Comparison of ENCODE assay signal across 2 cellular contexts in the genomic region with DNA sequence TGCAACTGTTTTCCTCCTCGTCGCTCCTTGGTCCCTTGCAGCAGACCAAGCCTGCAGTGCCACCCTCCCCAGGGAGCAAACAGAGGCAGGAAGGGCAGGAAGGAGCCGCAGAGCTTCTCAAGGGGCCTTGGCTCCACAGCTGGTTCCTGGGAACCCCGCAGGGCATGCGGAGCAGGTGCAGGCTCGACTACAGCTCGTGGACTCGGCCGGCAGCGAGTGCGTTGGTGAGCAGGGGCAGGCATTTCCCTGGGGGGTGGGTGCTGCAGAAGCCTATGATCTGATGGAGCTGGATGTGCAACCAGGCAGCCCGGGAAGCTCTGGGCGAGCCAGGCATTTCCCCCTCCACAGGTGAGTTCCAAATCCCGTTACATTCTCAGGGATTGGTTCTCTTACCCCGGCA.
TF ChIP-seq lines count a peak whose summit lies in the region.

No MANE protein-coding gene starts in this region.

TF ChIP-seq in HEK293, 187 proteins besides CTCF, POLR2A, EP300 and RAD21:
- TF ChIP-seq, protein P1, sequence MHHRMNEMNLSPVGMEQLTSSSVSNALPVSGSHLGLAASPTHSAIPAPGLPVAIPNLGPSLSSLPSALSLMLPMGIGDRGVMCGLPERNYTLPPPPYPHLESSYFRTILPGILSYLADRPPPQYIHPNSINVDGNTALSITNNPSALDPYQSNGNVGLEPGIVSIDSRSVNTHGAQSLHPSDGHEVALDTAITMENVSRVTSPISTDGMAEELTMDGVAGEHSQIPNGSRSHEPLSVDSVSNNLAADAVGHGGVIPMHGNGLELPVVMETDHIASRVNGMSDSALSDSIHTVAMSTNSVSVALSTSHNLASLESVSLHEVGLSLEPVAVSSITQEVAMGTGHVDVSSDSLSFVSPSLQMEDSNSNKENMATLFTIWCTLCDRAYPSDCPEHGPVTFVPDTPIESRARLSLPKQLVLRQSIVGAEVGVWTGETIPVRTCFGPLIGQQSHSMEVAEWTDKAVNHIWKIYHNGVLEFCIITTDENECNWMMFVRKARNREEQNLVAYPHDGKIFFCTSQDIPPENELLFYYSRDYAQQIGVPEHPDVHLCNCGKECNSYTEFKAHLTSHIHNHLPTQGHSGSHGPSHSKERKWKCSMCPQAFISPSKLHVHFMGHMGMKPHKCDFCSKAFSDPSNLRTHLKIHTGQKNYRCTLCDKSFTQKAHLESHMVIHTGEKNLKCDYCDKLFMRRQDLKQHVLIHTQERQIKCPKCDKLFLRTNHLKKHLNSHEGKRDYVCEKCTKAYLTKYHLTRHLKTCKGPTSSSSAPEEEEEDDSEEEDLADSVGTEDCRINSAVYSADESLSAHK (tag by site-specific recombination; IDR thresholded peaks at IDR 0.05): no peak
- TF ChIP-seq ZIC2 (tag by site-specific recombination; IDR thresholded peaks at IDR 0.05) (peak; percentile 79), ZBTB20 (tag by site-specific recombination; IDR thresholded peaks at IDR 0.05) (peak; percentile 84)
TF ChIP-seq in HEK293: peak in this region for 2.

TF ChIP-seq in HepG2, 621 proteins besides CTCF, POLR2A, EP300 and RAD21 (continued from another document):
- TF ChIP-seq, protein P2, sequence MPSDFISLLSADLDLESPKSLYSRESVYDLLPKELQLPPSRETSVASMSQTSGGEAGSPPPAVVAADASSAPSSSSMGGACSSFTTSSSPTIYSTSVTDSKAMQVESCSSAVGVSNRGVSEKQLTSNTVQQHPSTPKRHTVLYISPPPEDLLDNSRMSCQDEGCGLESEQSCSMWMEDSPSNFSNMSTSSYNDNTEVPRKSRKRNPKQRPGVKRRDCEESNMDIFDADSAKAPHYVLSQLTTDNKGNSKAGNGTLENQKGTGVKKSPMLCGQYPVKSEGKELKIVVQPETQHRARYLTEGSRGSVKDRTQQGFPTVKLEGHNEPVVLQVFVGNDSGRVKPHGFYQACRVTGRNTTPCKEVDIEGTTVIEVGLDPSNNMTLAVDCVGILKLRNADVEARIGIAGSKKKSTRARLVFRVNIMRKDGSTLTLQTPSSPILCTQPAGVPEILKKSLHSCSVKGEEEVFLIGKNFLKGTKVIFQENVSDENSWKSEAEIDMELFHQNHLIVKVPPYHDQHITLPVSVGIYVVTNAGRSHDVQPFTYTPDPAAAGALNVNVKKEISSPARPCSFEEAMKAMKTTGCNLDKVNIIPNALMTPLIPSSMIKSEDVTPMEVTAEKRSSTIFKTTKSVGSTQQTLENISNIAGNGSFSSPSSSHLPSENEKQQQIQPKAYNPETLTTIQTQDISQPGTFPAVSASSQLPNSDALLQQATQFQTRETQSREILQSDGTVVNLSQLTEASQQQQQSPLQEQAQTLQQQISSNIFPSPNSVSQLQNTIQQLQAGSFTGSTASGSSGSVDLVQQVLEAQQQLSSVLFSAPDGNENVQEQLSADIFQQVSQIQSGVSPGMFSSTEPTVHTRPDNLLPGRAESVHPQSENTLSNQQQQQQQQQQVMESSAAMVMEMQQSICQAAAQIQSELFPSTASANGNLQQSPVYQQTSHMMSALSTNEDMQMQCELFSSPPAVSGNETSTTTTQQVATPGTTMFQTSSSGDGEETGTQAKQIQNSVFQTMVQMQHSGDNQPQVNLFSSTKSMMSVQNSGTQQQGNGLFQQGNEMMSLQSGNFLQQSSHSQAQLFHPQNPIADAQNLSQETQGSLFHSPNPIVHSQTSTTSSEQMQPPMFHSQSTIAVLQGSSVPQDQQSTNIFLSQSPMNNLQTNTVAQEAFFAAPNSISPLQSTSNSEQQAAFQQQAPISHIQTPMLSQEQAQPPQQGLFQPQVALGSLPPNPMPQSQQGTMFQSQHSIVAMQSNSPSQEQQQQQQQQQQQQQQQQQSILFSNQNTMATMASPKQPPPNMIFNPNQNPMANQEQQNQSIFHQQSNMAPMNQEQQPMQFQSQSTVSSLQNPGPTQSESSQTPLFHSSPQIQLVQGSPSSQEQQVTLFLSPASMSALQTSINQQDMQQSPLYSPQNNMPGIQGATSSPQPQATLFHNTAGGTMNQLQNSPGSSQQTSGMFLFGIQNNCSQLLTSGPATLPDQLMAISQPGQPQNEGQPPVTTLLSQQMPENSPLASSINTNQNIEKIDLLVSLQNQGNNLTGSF (CRISPR knock-in tag; IDR thresholded peaks at IDR 0.05): no peak
- TF ChIP-seq, protein P3, sequence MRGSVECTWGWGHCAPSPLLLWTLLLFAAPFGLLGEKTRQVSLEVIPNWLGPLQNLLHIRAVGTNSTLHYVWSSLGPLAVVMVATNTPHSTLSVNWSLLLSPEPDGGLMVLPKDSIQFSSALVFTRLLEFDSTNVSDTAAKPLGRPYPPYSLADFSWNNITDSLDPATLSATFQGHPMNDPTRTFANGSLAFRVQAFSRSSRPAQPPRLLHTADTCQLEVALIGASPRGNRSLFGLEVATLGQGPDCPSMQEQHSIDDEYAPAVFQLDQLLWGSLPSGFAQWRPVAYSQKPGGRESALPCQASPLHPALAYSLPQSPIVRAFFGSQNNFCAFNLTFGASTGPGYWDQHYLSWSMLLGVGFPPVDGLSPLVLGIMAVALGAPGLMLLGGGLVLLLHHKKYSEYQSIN (CRISPR knock-in tag; IDR thresholded peaks at IDR 0.05; ENCODE audit: borderline replicate concordance): no peak
- TF ChIP-seq ZNF850 (CRISPR knock-in tag; conservative IDR thresholded peaks at IDR 0.05): no peak
- TF ChIP-seq EZH2 (conservative IDR thresholded peaks at IDR 0.05; ENCODE audit: low read depth, low read length): no peak; the same call in 1 of the 2 replicates
- no peak for TF ChIP-seq ZNF607 (CRISPR knock-in tag; IDR thresholded peaks at IDR 0.05; ENCODE audit: borderline replicate concordance)
- TF ChIP-seq ZMAT3 (CRISPR knock-in tag; conservative IDR thresholded peaks at IDR 0.05): no peak
- no peak for TF ChIP-seq SIX4 (CRISPR knock-in tag; IDR thresholded peaks at IDR 0.05)
- TF ChIP-seq ELF1 (CRISPR knock-in tag; IDR thresholded peaks at IDR 0.05): no peak
- no peak for TF ChIP-seq HMG20A (CRISPR knock-in tag; IDR thresholded peaks at IDR 0.05; ENCODE audit: borderline replicate concordance)
- no peak for TF ChIP-seq ZNF225 (CRISPR knock-in tag; IDR thresholded peaks at IDR 0.05)
- TF ChIP-seq, protein P4, sequence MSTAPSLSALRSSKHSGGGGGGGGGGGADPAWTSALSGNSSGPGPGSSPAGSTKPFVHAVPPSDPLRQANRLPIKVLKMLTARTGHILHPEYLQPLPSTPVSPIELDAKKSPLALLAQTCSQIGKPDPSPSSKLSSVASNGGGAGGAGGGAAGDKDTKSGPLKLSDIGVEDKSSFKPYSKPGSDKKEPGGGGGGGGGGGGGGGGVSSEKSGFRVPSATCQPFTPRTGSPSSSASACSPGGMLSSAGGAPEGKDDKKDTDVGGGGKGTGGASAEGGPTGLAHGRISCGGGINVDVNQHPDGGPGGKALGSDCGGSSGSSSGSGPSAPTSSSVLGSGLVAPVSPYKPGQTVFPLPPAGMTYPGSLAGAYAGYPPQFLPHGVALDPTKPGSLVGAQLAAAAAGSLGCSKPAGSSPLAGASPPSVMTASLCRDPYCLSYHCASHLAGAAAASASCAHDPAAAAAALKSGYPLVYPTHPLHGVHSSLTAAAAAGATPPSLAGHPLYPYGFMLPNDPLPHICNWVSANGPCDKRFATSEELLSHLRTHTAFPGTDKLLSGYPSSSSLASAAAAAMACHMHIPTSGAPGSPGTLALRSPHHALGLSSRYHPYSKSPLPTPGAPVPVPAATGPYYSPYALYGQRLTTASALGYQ (CRISPR knock-in tag; IDR thresholded peaks at IDR 0.05): no peak
- TF ChIP-seq KAT2B (IDR thresholded peaks at IDR 0.05; ENCODE audit: borderline replicate concordance, low read depth, low read length): no peak
- TF ChIP-seq ZNF550 (CRISPR knock-in tag; IDR thresholded peaks at IDR 0.05; ENCODE audit: borderline replicate concordance): no peak
